ENCODE assay signal across 8 cellular contexts in genomic region chr6:52577022-52577777, GRCh38.
DNase-seq lines count a peak whose midpoint lies in the region; ATAC-seq and TF ChIP-seq lines count a peak whose summit lies in the region.

Gene TRAM2 (minus strand): TSS chr6:52577060. CDS start chr6:52576915, 145 bp downstream.

- no peaks in the 10 kb centered on the region for H3K27me3 ChIP-seq in layer of hippocampus (ENCODE audit: control insufficient read depth, insufficient read depth, low read length)

- H3K27ac ChIP-seq in layer of hippocampus (ENCODE audit: low read depth, low read length): peak within 1 kb of the TSS; percentile 82

- peak; percentile 29 for TF ChIP-seq CTCF in choroid plexus epithelial cell (conservative IDR thresholded peaks at IDR 0.05; ENCODE audit: low read depth, low read length)

- peak; percentile 30 for ATAC-seq in GM18508 (IDR thresholded peaks at IDR 0.05; ENCODE audit: insufficient read depth, unreplicated experiment)
- peak; percentile 41 for ATAC-seq in HG02973 (IDR thresholded peaks at IDR 0.05; ENCODE audit: unreplicated experiment)

- H3K4me3 ChIP-seq in choroid plexus epithelial cell (ENCODE audit: low read depth, low read length): peak within 1 kb of the TSS; percentile 99

- DNase-seq in 8988T (peak; percentile 71), NCI-H2227 (lab: John Stamatoyannopoulos, UW; ENCODE audit: unreplicated experiment) (peak; percentile 88), choroid plexus epithelial cell (ENCODE audit: low read depth) (peak; percentile 84)
- peak; percentile 71 for DNase-seq in activated CD4-positive, alpha-beta T cell treated with anti-CD3 and anti-CD28 coated beads for 1 hour
- peak; percentile 65 to 78 for DNase-seq in stimulated activated CD4-positive, alpha-beta T cell treated with anti-CD3 and anti-CD28 coated beads, Interleukin-1b, Interleukin-23, amount 100 ng/mL, for 4 hours (ENCODE audit: low read depth in 2 of 2)

Comparison
In these comparisons a context has a peak if more than half of its experiments do, and no peak if none do; other contexts are left out.
1. Peak in every context shown above with its lines: DNase-seq, ATAC-seq, H3K4me3 ChIP-seq and H3K27ac ChIP-seq.